In genomic region chr19:49475191-49475932, GRCh38 we compare ENCODE assay signal across 8 cellular contexts. TPM values are rescaled to one million over a fixed set of nuclear protein-coding genes. Genes with fewer than 3 reads are reported as not detected.
A peak's percentile ranks its signal among the peaks of the same experiment; 100 is the strongest.
DNase-seq lines count a peak whose midpoint lies in the region; ATAC-seq, FAIRE-seq and TF ChIP-seq lines count a peak whose summit lies in the region.

No MANE protein-coding gene starts in this region.

- H4K12ac ChIP-seq in trophoblast cell (ENCODE audit: low read depth, low read length): no peak overlapping the region

- H3K9me2 ChIP-seq in MM.1S (replicated peaks; ENCODE audit: insufficient read depth, low read length): no peaks in the 10 kb centered on the region

- H3K4ac ChIP-seq in H1 (replicated peaks; ENCODE audit: insufficient read length, low read depth, low read length): no peak overlapping the region
- H3K4ac ChIP-seq in trophoblast cell (ENCODE audit: low read depth, low read length): no peak overlapping the region

- peak overlapping the region; percentile 53; the same call in 1 of the 2 replicates for H2AK5ac ChIP-seq in H1 (ENCODE audit: low read depth, low read length)
- H2AK5ac ChIP-seq in trophoblast cell (ENCODE audit: low read length): no peak overlapping the region

- H3K79me1 ChIP-seq in H1 (ENCODE audit: low read depth, low read length) (no peaks in the 10 kb centered on the region), trophoblast cell (ENCODE audit: low read length) (no peaks in the 10 kb centered on the region)

- peak overlapping the region; percentile 27; the same call in 1 of the 2 replicates for H2BK12ac ChIP-seq in H1 (ENCODE audit: low read depth, low read length)
- no peak overlapping the region for H2BK12ac ChIP-seq in trophoblast cell (ENCODE audit: low read length)

- no peak overlapping the region for H2AFZ ChIP-seq in DND-41 (ENCODE audit: low read depth, low read length)
- H2AFZ ChIP-seq in MM.1S (ENCODE audit: low read length): no peak overlapping the region
- H2AFZ ChIP-seq in H1 (ENCODE audit: low read length): no peak overlapping the region
- H2AFZ ChIP-seq in trophoblast cell (ENCODE audit: insufficient read depth, low read length, poor library complexity): no peak overlapping the region

- POLR2A ChIA-PET in H1 (lab: Charles Lee; ENCODE audit: partially characterized antibody): interaction anchor here (0.6 to 5.1 kb wide), 6 partner anchors 11 to 84 kb away, joined by 3 to 138 read pairs (median 4); partner anchors contain the start of genes ALDH16A1, PIH1D1, RPL13A and RPS11

- H3K4me2 ChIP-seq in DND-41 (ENCODE audit: insufficient read depth, low read length): peak overlapping the region; percentile 98; the same call in 1 of the 2 replicates
- no peak overlapping the region for H3K4me2 ChIP-seq in MM.1S (ENCODE audit: low read depth, low read length)
- peak overlapping the region in 1 of 2 experiments; percentile 59; a peak in 1 of 4 replicates for H3K4me2 ChIP-seq in H1 (ENCODE audit: insufficient read depth in 1 of 2, low read depth in 2 of 2, low read length in 2 of 2)
- no peak overlapping the region for H3K4me2 ChIP-seq in trophoblast cell (ENCODE audit: low read length)

- H2BK120ac ChIP-seq in H1 (replicated peaks; ENCODE audit: low read depth, low read length): no peak overlapping the region
- no peak overlapping the region for H2BK120ac ChIP-seq in trophoblast cell (ENCODE audit: insufficient read depth, low read length, poor library complexity)

- H3K79me2 ChIP-seq in DND-41 (ENCODE audit: insufficient read depth, low read length): no peaks in the 10 kb centered on the region
- peaks cover 4% of the 10 kb centered on the region for H3K79me2 ChIP-seq in MM.1S (ENCODE audit: low read length)
- H3K79me2 ChIP-seq in H1 (ENCODE audit: control insufficient read depth in 1 of 2, insufficient read depth in 2 of 2, low read length in 2 of 2): no peaks in the 10 kb centered on the region
- no peaks in the 10 kb centered on the region for H3K79me2 ChIP-seq in trophoblast cell (ENCODE audit: control insufficient read depth, insufficient read depth, low read length, poor library complexity)

- TF ChIP-seq EP300 in H1 (IDR thresholded peaks at IDR 0.05; ENCODE audit: borderline replicate concordance in 1 of 2, low read depth in 2 of 2, low read length in 2 of 2): no peak

- ATAC-seq in DND-41 (ENCODE audit: insufficient read depth, low read depth) (no peak), GM21717 (IDR thresholded peaks at IDR 0.05; ENCODE audit: unreplicated experiment) (no peak), GM21737 (IDR thresholded peaks at IDR 0.05; ENCODE audit: unreplicated experiment) (no peak)

- H3K9me3 ChIP-seq in DND-41 (ENCODE audit: insufficient read depth, low read length, severe bottlenecking): no peaks in the 10 kb centered on the region
- H3K9me3 ChIP-seq in MM.1S (replicated peaks; ENCODE audit: insufficient read depth, low read length): no peaks in the 10 kb centered on the region
- H3K9me3 ChIP-seq in H1 (ENCODE audit: insufficient read depth in 2 of 2, low read depth in 1 of 2, low read length in 1 of 2): no peaks in the 10 kb centered on the region
- no peaks in the 10 kb centered on the region for H3K9me3 ChIP-seq in trophoblast cell (ENCODE audit: insufficient read depth, low read depth, low read length)

- no peak overlapping the region for H3K23ac ChIP-seq in H1 (ENCODE audit: insufficient read length)
- no peak overlapping the region for H3K23ac ChIP-seq in trophoblast cell (ENCODE audit: low read length)

- H3K27ac ChIP-seq in DND-41 (ENCODE audit: low read length) (peak overlapping the region; percentile 78; the same call in 1 of the 2 replicates), MM.1S (ENCODE audit: low read length) (no peak overlapping the region), H1 (ENCODE audit: low read depth, low read length) (no peak overlapping the region), skin epidermis (peak overlapping the region in 17 of 21 experiments; percentile 28 to 94 (median 87)), trophoblast cell (ENCODE audit: low read depth, low read length) (no peak overlapping the region)

- WGBS in H1 (ENCODE audit: extremely low coverage in 1 of 2, insufficient coverage in 1 of 2, insufficient read length in 1 of 2, insufficient replicate concordance in 2 of 2, low coverage in 1 of 2, low lambda C conversion rate in 2 of 2, missing lambda C conversion rate in 1 of 2), 2 experiments: 67% methylated on average over 9 of the region's 16 CpGs; no CpG with 5 or more reads in 1 of the 2 experiments
- WGBS in trophoblast cell (ENCODE audit: extremely low coverage, insufficient coverage, insufficient read length): no CpG with 5 or more reads among the region's 16 CpGs

- no peak overlapping the region for H2BK20ac ChIP-seq in H1 (ENCODE audit: low read length)

- H3K36me3 ChIP-seq in DND-41 (ENCODE audit: insufficient read depth, low read length) (peaks cover 9% of the 10 kb centered on the region), MM.1S (replicated peaks; ENCODE audit: insufficient read depth, low read length) (no peaks in the 10 kb centered on the region), H1 (ENCODE audit: control insufficient read depth in 2 of 4, insufficient read depth in 4 of 4, low read length in 3 of 4) (no peaks in the 10 kb centered on the region), trophoblast cell (ENCODE audit: control insufficient read depth in 1 of 2, insufficient read depth in 2 of 2, low read length in 2 of 2) (peaks cover 2 to 3% of the 10 kb centered on the region in 2 experiments)

- H3K4me1 ChIP-seq in DND-41 (ENCODE audit: insufficient read depth, low read length) (peaks cover 30% of the 10 kb centered on the region), MM.1S (ENCODE audit: low read length) (0 out of 2 replicates have a peak, but pooled peaks cover 2% of the 10 kb centered on the region), H1 (replicated peaks in 1 of 4; ENCODE audit: control insufficient read depth in 3 of 4, insufficient read depth in 4 of 4, low read length in 3 of 4) (0 out of 7 replicates have a peak, but pooled peaks cover 0 to 5% (median 0%) of the 10 kb centered on the region in 4 experiments), trophoblast cell (ENCODE audit: control insufficient read depth in 1 of 2, insufficient read depth in 2 of 2, low read length in 2 of 2) (no peaks in the 10 kb centered on the region)

- DNase-seq in DND-41: no peak
- no peak for DNase-seq in MM.1S
- DNase-seq in H1 (ENCODE audit: low read depth in 1 of 2, low spot score in 2 of 2): no peak
- no peak for DNase-seq in trophoblast cell
- DNase-seq in NCI-H446 treated with DMSO at 0.1 percent for 48 hours (lab: John Stamatoyannopoulos, UW): no peak

- H4K8ac ChIP-seq in H1 (ENCODE audit: extremely low read depth, insufficient read depth, low read length) (no peak overlapping the region), trophoblast cell (ENCODE audit: low read depth, low read length) (no peak overlapping the region)

- H3K23me2 ChIP-seq in H1 (ENCODE audit: low read depth, low read length): no peaks in the 10 kb centered on the region; the same call in 1 of the 2 replicates

- TF ChIP-seq RAD21 in H1 (IDR thresholded peaks at IDR 0.05 in 1 of 2, conservative IDR thresholded peaks at IDR 0.05 in 1 of 2; ENCODE audit: low read depth in 2 of 2, low read length in 2 of 2): no peak

- H3F3A ChIP-seq in MM.1S (ENCODE audit: insufficient read depth, low read length): 0 out of 2 replicates have a peak, but pooled peaks cover 5% of the 10 kb centered on the region

- CTCF ChIA-PET in H1 (lab: Charles Lee; ENCODE audit: partially characterized antibody): interaction anchor here (0.6 to 4.7 kb wide), 22 partner anchors 10 to 1166 kb away, joined by 3 to 20 read pairs (median 4); partner anchors contain the start of gene PIH1D1

- H4K91ac ChIP-seq in H1 (replicated peaks; ENCODE audit: insufficient read length, low read length) (no peak overlapping the region), trophoblast cell (ENCODE audit: low read depth, low read length) (no peak overlapping the region)

- no peak for TF ChIP-seq POLR2A in H1 (IDR thresholded peaks at IDR 0.05; ENCODE audit: control extremely low read depth in 1 of 2, low read depth in 2 of 2, low read length in 2 of 2)

- no peak overlapping the region for H3K56ac ChIP-seq in H1 (replicated peaks; ENCODE audit: insufficient read length, low read depth, low read length)

- H3K18ac ChIP-seq in H1 (ENCODE audit: extremely low read depth, low read length): no peak overlapping the region
- no peak overlapping the region for H3K18ac ChIP-seq in trophoblast cell (ENCODE audit: low read length)

- H3K27me3 ChIP-seq in DND-41 (ENCODE audit: insufficient read depth, low read length, poor library complexity) (no peaks in the 10 kb centered on the region), MM.1S (replicated peaks; ENCODE audit: insufficient read depth, low read length) (no peaks in the 10 kb centered on the region), H1 (replicated peaks in 1 of 4; ENCODE audit: control insufficient read depth in 3 of 4, extremely low read depth in 1 of 4, insufficient read depth in 3 of 4, low read length in 3 of 4) (peaks cover 0 to 5% (median 0%) of the 10 kb centered on the region in 4 experiments; a peak in 4 of 7 replicates), trophoblast cell (ENCODE audit: insufficient read depth, low read length) (no peaks in the 10 kb centered on the region)

- H4K20me1 ChIP-seq in DND-41 (ENCODE audit: insufficient read depth, low read length) (no peaks in the 10 kb centered on the region), MM.1S (ENCODE audit: insufficient read depth, low read length) (no peaks in the 10 kb centered on the region), H1 (replicated peaks in 1 of 2; ENCODE audit: control insufficient read depth in 1 of 2, insufficient read depth in 2 of 2, low read length in 2 of 2) (no peaks in the 10 kb centered on the region)

- H3K4me3 ChIP-seq in DND-41 (ENCODE audit: low read depth in 1 of 2, low read length in 2 of 2): no peak overlapping the region
- H3K4me3 ChIP-seq in MM.1S (ENCODE audit: low read length): no peak overlapping the region
- no peak overlapping the region; a peak in 1 of 8 replicates for H3K4me3 ChIP-seq in H1 (ENCODE audit: extremely low read depth in 1 of 4, insufficient read depth in 2 of 4, low read depth in 3 of 4, low read length in 4 of 4)
- H3K4me3 ChIP-seq in skin epidermis: peak overlapping the region; percentile 2 to 77 (median 52)
- no peak overlapping the region for H3K4me3 ChIP-seq in trophoblast cell (ENCODE audit: low read depth, low read length)

- H3K9ac ChIP-seq in DND-41 (ENCODE audit: low read depth, low read length): 0 out of 2 replicates have a peak overlapping the region, but pooled peaks have one; percentile 80
- H3K9ac ChIP-seq in MM.1S (ENCODE audit: low read length): peak overlapping the region; percentile 85; the same call in 1 of the 2 replicates
- H3K9ac ChIP-seq in H1 (replicated peaks in 1 of 4; ENCODE audit: extremely low read depth in 1 of 4, low read depth in 3 of 4, low read length in 3 of 4): no peak overlapping the region
- H3K9ac ChIP-seq in trophoblast cell (ENCODE audit: low read length): no peak overlapping the region

- TF ChIP-seq CTCF in DND-41 (IDR thresholded peaks at IDR 0.05; ENCODE audit: borderline replicate concordance, extremely low read depth, low read length, poor library complexity, severe bottlenecking) (no peak), MM.1S (IDR thresholded peaks at IDR 0.05; ENCODE audit: low read length) (no peak), H1 (IDR thresholded peaks at IDR 0.05; ENCODE audit: control extremely low read depth in 1 of 3, insufficient read depth in 1 of 3, low read depth in 1 of 3, low read length in 3 of 3) (no peak)

- FAIRE-seq in H1 (lab: Jason Lieb, UNC): no peak

- H2BK5ac ChIP-seq in H1 (ENCODE audit: low read depth, low read length): no peak overlapping the region; the same call in 1 of the 2 replicates
- H2BK5ac ChIP-seq in trophoblast cell (ENCODE audit: low read depth, low read length, poor library complexity): no peak overlapping the region

- H3K14ac ChIP-seq in H1 (ENCODE audit: insufficient read length): no peak overlapping the region
- no peak overlapping the region for H3K14ac ChIP-seq in trophoblast cell (ENCODE audit: low read length)

- H4K5ac ChIP-seq in H1 (ENCODE audit: insufficient read length, low read depth, low read length): no peak overlapping the region

- H2BK15ac ChIP-seq in H1 (ENCODE audit: low read length): peak overlapping the region; percentile 61; the same call in 1 of the 2 replicates

RNA-seq across cellular contexts. Expression of gene FLT3LG, which starts 1.3 kb away (rescaled TPM):
- total RNA-seq in H1 (2021; fragmentation: NEBNext Ultra II Directional; extraction: Animal tissue kit (Norgen Biotek cat#: 25700)): 1.6 and 2.6 TPM in 2 replicates
- 3.2 and 3.9 TPM in 2 replicates for polyA plus RNA-seq in H1 (2011; rRNA removed)
- 2.1 TPM for polyA plus RNA-seq in H1 (2011; cell fraction: cytosol; rRNA removed)
- polyA plus RNA-seq in H1 (2011; cell fraction: nucleus; rRNA removed): 2.8 TPM
- 1.8 to 3.5 TPM (median 2.2 TPM) in 4 replicates for polyA plus RNA-seq in H1 (2012, experiment 1 of 2)
- 2.4 TPM for polyA plus RNA-seq in H1 (2012, experiment 2 of 2)
- 2.3 TPM for polyA plus RNA-seq in H1 (2013, experiment 1 of 2)
- polyA plus RNA-seq in H1 (2013, experiment 2 of 2): 2.1 TPM
- polyA minus RNA-seq in H1 (2011; rRNA and poly(A)+ RNA removed): 0.39 TPM in 1 of 2 replicates, not detected in the other
- not detected for polyA minus RNA-seq in H1 (2011; cell fraction: cytosol; rRNA and poly(A)+ RNA removed)
- polyA minus RNA-seq in H1 (2011; cell fraction: nucleus; rRNA and poly(A)+ RNA removed): not detected
- 0.29 and 0.55 TPM in 2 replicates for polyA plus RNA-seq in trophoblast cell (2013)

RNA-seq across cellular contexts. Expression of gene RPL13A, which starts 12.0 kb away (rescaled TPM):
- total RNA-seq in H1 (2021; fragmentation: NEBNext Ultra II Directional; extraction: Animal tissue kit (Norgen Biotek cat#: 25700)): 3,305 and 3,520 TPM in 2 replicates
- 8,501 and 8,868 TPM in 2 replicates for polyA plus RNA-seq in H1 (2011; rRNA removed)
- 6,473 TPM for polyA plus RNA-seq in H1 (2011; cell fraction: cytosol; rRNA removed)
- polyA plus RNA-seq in H1 (2011; cell fraction: nucleus; rRNA removed): 8,490 TPM
- polyA plus RNA-seq in H1 (2012, experiment 1 of 2): 3,636 to 6,700 TPM (median 4,913 TPM) in 4 replicates
- 4,417 TPM for polyA plus RNA-seq in H1 (2012, experiment 2 of 2)
- polyA plus RNA-seq in H1 (2013, experiment 1 of 2): 5,169 TPM
- polyA plus RNA-seq in H1 (2013, experiment 2 of 2): 4,987 TPM
- polyA minus RNA-seq in H1 (2011; rRNA and poly(A)+ RNA removed): 1,061 and 1,192 TPM in 2 replicates
- polyA minus RNA-seq in H1 (2011; cell fraction: cytosol; rRNA and poly(A)+ RNA removed): 1,493 TPM
- polyA minus RNA-seq in H1 (2011; cell fraction: nucleus; rRNA and poly(A)+ RNA removed): 3,411 TPM
- polyA plus RNA-seq in trophoblast cell (2013): 4,404 and 4,537 TPM in 2 replicates

RNA-seq across cellular contexts. Expression of gene RPS11, which starts 20.9 kb away (rescaled TPM):
- total RNA-seq in H1 (2021; fragmentation: NEBNext Ultra II Directional; extraction: Animal tissue kit (Norgen Biotek cat#: 25700)): 2,240 and 2,296 TPM in 2 replicates
- polyA plus RNA-seq in H1 (2011; rRNA removed): 4,988 and 6,072 TPM in 2 replicates
- 7,346 TPM for polyA plus RNA-seq in H1 (2011; cell fraction: cytosol; rRNA removed)
- polyA plus RNA-seq in H1 (2011; cell fraction: nucleus; rRNA removed): 2,598 TPM
- 4,049 to 4,786 TPM (median 4,319 TPM) in 4 replicates for polyA plus RNA-seq in H1 (2012, experiment 1 of 2)
- 6,913 TPM for polyA plus RNA-seq in H1 (2012, experiment 2 of 2)
- polyA plus RNA-seq in H1 (2013, experiment 1 of 2): 3,607 TPM
- polyA plus RNA-seq in H1 (2013, experiment 2 of 2): 3,607 TPM
- polyA minus RNA-seq in H1 (2011; rRNA and poly(A)+ RNA removed): 1,118 and 1,125 TPM in 2 replicates
- 628 TPM for polyA minus RNA-seq in H1 (2011; cell fraction: cytosol; rRNA and poly(A)+ RNA removed)
- polyA minus RNA-seq in H1 (2011; cell fraction: nucleus; rRNA and poly(A)+ RNA removed): 876 TPM
- polyA plus RNA-seq in trophoblast cell (2013): 3,613 and 3,657 TPM in 2 replicates

RNA-seq across cellular contexts. Expression of gene ALDH16A1, which starts 22.3 kb away (rescaled TPM):
- 32.7 and 34.3 TPM in 2 replicates for total RNA-seq in H1 (2021; fragmentation: NEBNext Ultra II Directional; extraction: Animal tissue kit (Norgen Biotek cat#: 25700))
- polyA plus RNA-seq in H1 (2011; rRNA removed): 30.5 and 54.8 TPM in 2 replicates
- 32.1 TPM for polyA plus RNA-seq in H1 (2011; cell fraction: cytosol; rRNA removed)
- polyA plus RNA-seq in H1 (2011; cell fraction: nucleus; rRNA removed): 81.6 TPM
- polyA plus RNA-seq in H1 (2012, experiment 1 of 2): 26.2 to 40.1 TPM (median 35.4 TPM) in 4 replicates
- 25.7 TPM for polyA plus RNA-seq in H1 (2012, experiment 2 of 2)
- 19.9 TPM for polyA plus RNA-seq in H1 (2013, experiment 1 of 2)
- polyA plus RNA-seq in H1 (2013, experiment 2 of 2): 18.5 TPM
- polyA minus RNA-seq in H1 (2011; rRNA and poly(A)+ RNA removed): 13.9 and 18.1 TPM in 2 replicates
- polyA minus RNA-seq in H1 (2011; cell fraction: cytosol; rRNA and poly(A)+ RNA removed): 25.7 TPM
- polyA minus RNA-seq in H1 (2011; cell fraction: nucleus; rRNA and poly(A)+ RNA removed): 21.3 TPM
- 14.8 and 16.7 TPM in 2 replicates for polyA plus RNA-seq in trophoblast cell (2013)

RNA-seq across cellular contexts. Expression of gene PIH1D1, which starts 23.7 kb away (rescaled TPM):
- total RNA-seq in H1 (2021; fragmentation: NEBNext Ultra II Directional; extraction: Animal tissue kit (Norgen Biotek cat#: 25700)): 146 and 155 TPM in 2 replicates
- polyA plus RNA-seq in H1 (2011; rRNA removed): 195 and 220 TPM in 2 replicates
- polyA plus RNA-seq in H1 (2011; cell fraction: cytosol; rRNA removed): 231 TPM
- polyA plus RNA-seq in H1 (2011; cell fraction: nucleus; rRNA removed): 195 TPM
- polyA plus RNA-seq in H1 (2012, experiment 1 of 2): 192 to 228 TPM (median 222 TPM) in 4 replicates
- polyA plus RNA-seq in H1 (2012, experiment 2 of 2): 206 TPM
- 148 TPM for polyA plus RNA-seq in H1 (2013, experiment 1 of 2)
- polyA plus RNA-seq in H1 (2013, experiment 2 of 2): 146 TPM
- polyA minus RNA-seq in H1 (2011; rRNA and poly(A)+ RNA removed): 107 and 108 TPM in 2 replicates
- 65.8 TPM for polyA minus RNA-seq in H1 (2011; cell fraction: cytosol; rRNA and poly(A)+ RNA removed)
- 63.0 TPM for polyA minus RNA-seq in H1 (2011; cell fraction: nucleus; rRNA and poly(A)+ RNA removed)
- polyA plus RNA-seq in trophoblast cell (2013): 67.0 and 67.7 TPM in 2 replicates

Comparison
In these comparisons a context has a peak if more than half of its experiments do, and no peak if none do; other contexts are left out.
1. H3K27ac ChIP-seq: peak in DND-41 (single experiment) and skin epidermis (17 of 21); none in MM.1S (single experiment), H1 (single experiment) and trophoblast cell (single experiment).
2. H3K4me3 ChIP-seq: peak in skin epidermis (7 of 7); none in DND-41 (0 of 2), MM.1S (single experiment), H1 (0 of 4) and trophoblast cell (single experiment).
3. H3K9ac ChIP-seq: peak in DND-41 (single experiment) and MM.1S (single experiment); none in H1 (0 of 4) and trophoblast cell (single experiment).